ENCODE assay signal across 1 cellular context in genomic region chr11:36746886-36747710, GRCh38.
TF ChIP-seq lines count a peak whose summit lies in the region.

No MANE protein-coding gene starts in this region.

TF ChIP-seq in HepG2, 621 proteins besides CTCF, POLR2A, EP300 and RAD21 (continued from another document):
- TF ChIP-seq GZF1 (CRISPR knock-in tag; IDR thresholded peaks at IDR 0.05) = no peak
- no peak for TF ChIP-seq KLF15 (CRISPR knock-in tag; IDR thresholded peaks at IDR 0.05; ENCODE audit: borderline replicate concordance)
- no peak for TF ChIP-seq RCOR2 (CRISPR knock-in tag; IDR thresholded peaks at IDR 0.05)
- no peak for TF ChIP-seq RXRB (CRISPR knock-in tag; IDR thresholded peaks at IDR 0.05; ENCODE audit: borderline replicate concordance)
- no peak for TF ChIP-seq FOXJ3 (CRISPR knock-in tag; IDR thresholded peaks at IDR 0.05; ENCODE audit: borderline replicate concordance)
- TF ChIP-seq, protein P1, sequence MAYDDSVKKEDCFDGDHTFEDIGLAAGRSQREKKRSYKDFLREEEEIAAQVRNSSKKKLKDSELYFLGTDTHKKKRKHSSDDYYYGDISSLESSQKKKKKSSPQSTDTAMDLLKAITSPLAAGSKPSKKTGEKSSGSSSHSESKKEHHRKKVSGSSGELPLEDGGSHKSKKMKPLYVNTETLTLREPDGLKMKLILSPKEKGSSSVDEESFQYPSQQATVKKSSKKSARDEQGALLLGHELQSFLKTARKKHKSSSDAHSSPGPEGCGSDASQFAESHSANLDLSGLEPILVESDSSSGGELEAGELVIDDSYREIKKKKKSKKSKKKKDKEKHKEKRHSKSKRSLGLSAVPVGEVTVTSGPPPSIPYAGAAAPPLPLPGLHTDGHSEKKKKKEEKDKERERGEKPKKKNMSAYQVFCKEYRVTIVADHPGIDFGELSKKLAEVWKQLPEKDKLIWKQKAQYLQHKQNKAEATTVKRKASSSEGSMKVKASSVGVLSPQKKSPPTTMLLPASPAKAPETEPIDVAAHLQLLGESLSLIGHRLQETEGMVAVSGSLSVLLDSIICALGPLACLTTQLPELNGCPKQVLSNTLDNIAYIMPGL (CRISPR knock-in tag; IDR thresholded peaks at IDR 0.05; ENCODE audit: borderline replicate concordance in 1 of 2, low read depth in 1 of 2) = peak; percentile 59; a peak in 3 of 4 replicates
- no peak for TF ChIP-seq ZNF441 (CRISPR knock-in tag; IDR thresholded peaks at IDR 0.05; ENCODE audit: borderline replicate concordance)
- TF ChIP-seq, protein P2, sequence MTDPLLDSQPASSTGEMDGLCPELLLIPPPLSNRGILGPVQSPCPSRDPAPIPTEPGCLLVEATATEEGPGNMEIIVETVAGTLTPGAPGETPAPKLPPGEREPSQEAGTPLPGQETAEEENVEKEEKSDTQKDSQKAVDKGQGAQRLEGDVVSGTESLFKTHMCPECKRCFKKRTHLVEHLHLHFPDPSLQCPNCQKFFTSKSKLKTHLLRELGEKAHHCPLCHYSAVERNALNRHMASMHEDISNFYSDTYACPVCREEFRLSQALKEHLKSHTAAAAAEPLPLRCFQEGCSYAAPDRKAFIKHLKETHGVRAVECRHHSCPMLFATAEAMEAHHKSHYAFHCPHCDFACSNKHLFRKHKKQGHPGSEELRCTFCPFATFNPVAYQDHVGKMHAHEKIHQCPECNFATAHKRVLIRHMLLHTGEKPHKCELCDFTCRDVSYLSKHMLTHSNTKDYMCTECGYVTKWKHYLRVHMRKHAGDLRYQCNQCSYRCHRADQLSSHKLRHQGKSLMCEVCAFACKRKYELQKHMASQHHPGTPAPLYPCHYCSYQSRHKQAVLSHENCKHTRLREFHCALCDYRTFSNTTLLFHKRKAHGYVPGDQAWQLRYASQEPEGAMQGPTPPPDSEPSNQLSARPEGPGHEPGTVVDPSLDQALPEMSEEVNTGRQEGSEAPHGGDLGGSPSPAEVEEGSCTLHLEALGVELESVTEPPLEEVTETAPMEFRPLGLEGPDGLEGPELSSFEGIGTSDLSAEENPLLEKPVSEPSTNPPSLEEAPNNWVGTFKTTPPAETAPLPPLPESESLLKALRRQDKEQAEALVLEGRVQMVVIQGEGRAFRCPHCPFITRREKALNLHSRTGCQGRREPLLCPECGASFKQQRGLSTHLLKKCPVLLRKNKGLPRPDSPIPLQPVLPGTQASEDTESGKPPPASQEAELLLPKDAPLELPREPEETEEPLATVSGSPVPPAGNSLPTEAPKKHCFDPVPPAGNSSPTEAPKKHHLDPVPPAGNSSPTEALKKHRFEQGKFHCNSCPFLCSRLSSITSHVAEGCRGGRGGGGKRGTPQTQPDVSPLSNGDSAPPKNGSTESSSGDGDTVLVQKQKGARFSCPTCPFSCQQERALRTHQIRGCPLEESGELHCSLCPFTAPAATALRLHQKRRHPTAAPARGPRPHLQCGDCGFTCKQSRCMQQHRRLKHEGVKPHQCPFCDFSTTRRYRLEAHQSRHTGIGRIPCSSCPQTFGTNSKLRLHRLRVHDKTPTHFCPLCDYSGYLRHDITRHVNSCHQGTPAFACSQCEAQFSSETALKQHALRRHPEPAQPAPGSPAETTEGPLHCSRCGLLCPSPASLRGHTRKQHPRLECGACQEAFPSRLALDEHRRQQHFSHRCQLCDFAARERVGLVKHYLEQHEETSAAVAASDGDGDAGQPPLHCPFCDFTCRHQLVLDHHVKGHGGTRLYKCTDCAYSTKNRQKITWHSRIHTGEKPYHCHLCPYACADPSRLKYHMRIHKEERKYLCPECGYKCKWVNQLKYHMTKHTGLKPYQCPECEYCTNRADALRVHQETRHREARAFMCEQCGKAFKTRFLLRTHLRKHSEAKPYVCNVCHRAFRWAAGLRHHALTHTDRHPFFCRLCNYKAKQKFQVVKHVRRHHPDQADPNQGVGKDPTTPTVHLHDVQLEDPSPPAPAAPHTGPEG (CRISPR knock-in tag; IDR thresholded peaks at IDR 0.05) = no peak
- TF ChIP-seq PREB (CRISPR knock-in tag; IDR thresholded peaks at IDR 0.05) = no peak
- TF ChIP-seq THRA (CRISPR knock-in tag; IDR thresholded peaks at IDR 0.05; ENCODE audit: borderline replicate concordance) = no peak
- no peak for TF ChIP-seq ZNF616 (CRISPR knock-in tag; IDR thresholded peaks at IDR 0.05; ENCODE audit: low read depth)
- peak; percentile 50 for TF ChIP-seq TEAD3 (CRISPR knock-in tag; optimal IDR thresholded peaks at IDR 0.05; ENCODE audit: borderline replicate concordance)
- TF ChIP-seq, protein P3, sequence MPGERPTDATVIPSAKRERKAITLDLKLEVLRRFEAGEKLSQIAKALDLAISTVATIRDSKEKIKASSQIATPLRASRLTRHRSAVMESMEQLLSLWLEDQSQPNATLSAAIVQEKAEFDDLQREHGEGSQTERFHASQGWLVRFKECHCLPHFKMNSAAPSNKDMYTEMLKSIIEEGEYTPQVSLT (CRISPR knock-in tag; IDR thresholded peaks at IDR 0.05; ENCODE audit: borderline replicate concordance, low read depth) = no peak
- no peak for TF ChIP-seq RBM22 (optimal IDR thresholded peaks at IDR 0.05; ENCODE audit: low read length)
- no peak for TF ChIP-seq ZNF292 (CRISPR knock-in tag; IDR thresholded peaks at IDR 0.05; ENCODE audit: borderline replicate concordance, low read depth)
- no peak for TF ChIP-seq ARNTL (CRISPR knock-in tag; IDR thresholded peaks at IDR 0.05)
- TF ChIP-seq ATAD3A (CRISPR knock-in tag; IDR thresholded peaks at IDR 0.05) = no peak
